In the genomic region with DNA sequence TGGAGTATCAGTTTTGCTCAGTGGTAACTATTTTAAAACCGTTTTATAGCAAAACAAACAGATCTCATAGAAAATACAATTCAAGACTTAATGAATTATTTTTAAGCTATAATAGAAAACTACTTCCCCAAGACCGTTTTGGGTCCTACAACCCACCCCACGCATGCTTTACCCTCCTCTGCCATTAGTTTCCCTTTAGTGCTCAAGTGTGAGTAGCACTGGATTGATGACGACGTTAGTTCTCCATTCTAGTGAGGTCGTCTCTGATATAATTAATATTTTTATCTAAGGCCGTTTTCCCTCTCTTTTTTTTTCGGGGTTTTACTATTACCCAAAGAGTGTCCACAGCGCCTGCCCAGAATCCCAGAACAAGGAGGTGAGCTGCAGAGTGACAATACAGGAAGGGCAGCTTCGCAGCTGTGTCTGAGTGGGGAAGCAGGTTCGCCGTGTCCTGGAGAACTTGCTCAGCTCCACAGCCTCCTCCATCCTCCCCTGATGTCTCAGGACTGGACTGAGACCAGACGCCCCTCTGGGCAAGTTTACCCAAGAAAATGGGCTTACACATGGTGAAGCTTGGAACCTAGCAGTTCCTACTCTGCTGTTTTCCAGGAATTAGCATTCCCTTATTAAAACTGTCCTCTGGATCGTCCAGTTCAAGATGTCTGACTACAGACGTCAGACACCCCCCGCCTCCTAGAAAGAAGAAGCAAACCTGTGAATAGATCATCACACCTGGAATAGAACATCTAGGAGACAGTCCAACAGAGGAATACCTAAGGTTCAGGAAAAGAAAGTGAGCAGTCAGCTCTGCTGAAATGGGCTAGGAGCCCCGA, we compare ENCODE assay signal across 9 cellular contexts. TPM values are rescaled to one million over a fixed set of nuclear protein-coding genes. Genes with fewer than 3 reads are reported as not detected.
A peak's percentile ranks its signal among the peaks of the same experiment; 100 is the strongest.
DNase-seq lines count a peak whose midpoint lies in the region; ATAC-seq, FAIRE-seq and TF ChIP-seq lines count a peak whose summit lies in the region.
"Had no signal": no experiment of that assay in that cellular context is flagged by ENCODE, and none has a peak within 500 bp of the region (broad histone marks: within the 10 kb centered on the region; RNA-seq: fewer than 3 reads in every experiment).

No MANE protein-coding gene starts in this region.

- no peak overlapping the region for H3K27ac ChIP-seq in stomach

- no peak for FAIRE-seq in HTR-8/SVneo (lab: Jason Lieb, UNC)
- FAIRE-seq: A204.1 had no signal

- H3K9me3 Mint-ChIP-seq in activated naive CD8-positive, alpha-beta T cell (ENCODE audit: low read depth) = no peaks in the 10 kb centered on the region
- peaks cover 0 to 1% (median 0%) of the 10 kb centered on the region in 6 donors for H3K9me3 Mint-ChIP-seq in immature natural killer cell

- DNase-seq in DMS153 treated with DMSO at 0.1 percent for 48 hours (lab: John Stamatoyannopoulos, UW; ENCODE audit: unreplicated experiment) (peak; percentile 0), DMS153 (lab: John Stamatoyannopoulos, UW) (no peak), HTR-8/SVneo (ENCODE audit: insufficient read length, low spot score) (peak; percentile 29), immature natural killer cell (no peak), stomach (peak; percentile 29)

- no peaks in the 10 kb centered on the region for H3K36me3 ChIP-seq in stomach

- WGBS in stomach, 5 donors = 24 to 31% (median 26%) methylated on average over 17 of the region's 17 CpGs

- H3K27me3 Mint-ChIP-seq in activated naive CD8-positive, alpha-beta T cell = peaks cover 4% of the 10 kb centered on the region
- peaks cover 6 to 28% (median 6%) of the 10 kb centered on the region in 3 donors for H3K27me3 Mint-ChIP-seq in immature natural killer cell (ENCODE audit: low read depth in 3 of 3)

- H3K27me3 ChIP-seq in stomach = peaks cover 0 to 25% (median 14%) of the 10 kb centered on the region in 3 donors

- H3K4me3 ChIP-seq in stomach = peak overlapping the region; percentile 46 to 63 (median 51)

- TF ChIP-seq CTCF in stomach (IDR thresholded peaks at IDR 0.05) = no peak

- no peaks in the 10 kb centered on the region for H3K36me3 Mint-ChIP-seq in activated naive CD8-positive, alpha-beta T cell
- no peaks in the 10 kb centered on the region for H3K36me3 Mint-ChIP-seq in immature natural killer cell

- TF ChIP-seq POLR2A in stomach (IDR thresholded peaks at IDR 0.05) = no peak

- peak overlapping the region; percentile 85 for H3K4me3 Mint-ChIP-seq in activated naive CD8-positive, alpha-beta T cell
- H3K4me3 Mint-ChIP-seq in immature natural killer cell = peak overlapping the region; percentile 71 to 85 (median 74)

- peaks cover 17% of the 10 kb centered on the region for H3K4me1 Mint-ChIP-seq in activated naive CD8-positive, alpha-beta T cell (ENCODE audit: low read depth)
- H3K4me1 Mint-ChIP-seq in immature natural killer cell = peaks cover 15% of the 10 kb centered on the region in 2 donors

- no peak for TF ChIP-seq EP300 in stomach (IDR thresholded peaks at IDR 0.05)

- ATAC-seq in GM21717 (IDR thresholded peaks at IDR 0.05; ENCODE audit: unreplicated experiment) (no peak), HG02840 (IDR thresholded peaks at IDR 0.05; ENCODE audit: low FRiP score, unreplicated experiment) (no peak)

- no peak overlapping the region for H3K27ac Mint-ChIP-seq in activated naive CD8-positive, alpha-beta T cell
- H3K27ac Mint-ChIP-seq in immature natural killer cell = no peak overlapping the region

- H3K9me3 ChIP-seq in stomach = no peaks in the 10 kb centered on the region

- H3K4me1 ChIP-seq in stomach = peaks cover 10 to 24% (median 18%) of the 10 kb centered on the region in 4 donors

- intact Hi-C loops in stomach (cut with DNase I; ENCODE audit: low total_unique reads) = loop anchor here (10.0 kb wide), 1 partner anchor 370 kb away; no protein-coding TSS in a partner anchor

RNA-seq across cellular contexts. Expression of gene MON2, which starts 31.9 kb away (rescaled TPM):
- polyA plus RNA-seq in immature natural killer cell (10 to 100 TPM in 2 of 3 donors, 1 to 10 TPM in 1; 7.0 to 22.8 (median 13.8) TPM), stomach (1 to 10 TPM; 3.1 to 9.4 (median 3.2) TPM)
- 100 to 1,000 TPM in 3 of 5 donors, 10 to 100 TPM in 2; 20.4 to 191 (median 144) TPM for total RNA-seq in stomach

Comparison
In these comparisons a context has a peak if more than half of its experiments do, and no peak if none do; other contexts are left out.
1. DNase-seq: peak in DMS153 treated with DMSO at 0.1 percent for 48 hours (single experiment), HTR-8/SVneo (single experiment) and stomach (single experiment); none in DMS153 (single experiment) and immature natural killer cell (0 of 3).